ENCODE assay signal across 1 cellular context in the genomic region with DNA sequence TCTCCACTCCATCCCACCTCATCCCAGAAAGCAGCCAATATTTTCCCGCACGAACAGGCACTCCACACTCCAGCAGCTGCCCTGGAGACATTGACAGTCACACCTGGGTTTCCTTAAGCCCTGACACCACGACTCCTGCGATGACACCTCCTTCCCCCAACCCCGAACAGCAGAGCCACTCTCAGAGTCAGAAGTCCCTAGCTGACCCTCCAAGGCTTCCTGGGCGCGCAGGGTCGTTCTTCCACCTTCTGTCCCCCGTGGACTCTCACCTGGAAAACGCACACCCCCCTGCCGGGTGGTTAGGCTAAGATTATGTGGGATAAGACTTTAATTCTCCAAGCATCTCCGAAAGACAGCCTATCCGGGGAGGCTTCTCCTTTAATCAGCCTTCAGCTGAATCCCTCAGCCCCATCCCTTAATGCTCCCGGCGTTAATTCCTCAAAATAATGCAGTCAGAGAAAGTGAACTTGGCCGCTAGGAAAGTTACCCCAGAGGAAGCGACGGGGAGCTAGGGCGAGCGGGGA.
TF ChIP-seq lines count a peak whose summit lies in the region.

No MANE protein-coding gene starts in this region.

TF ChIP-seq in GM12878, 131 proteins besides CTCF, POLR2A, EP300 and RAD21:
- TF ChIP-seq, protein P1, sequence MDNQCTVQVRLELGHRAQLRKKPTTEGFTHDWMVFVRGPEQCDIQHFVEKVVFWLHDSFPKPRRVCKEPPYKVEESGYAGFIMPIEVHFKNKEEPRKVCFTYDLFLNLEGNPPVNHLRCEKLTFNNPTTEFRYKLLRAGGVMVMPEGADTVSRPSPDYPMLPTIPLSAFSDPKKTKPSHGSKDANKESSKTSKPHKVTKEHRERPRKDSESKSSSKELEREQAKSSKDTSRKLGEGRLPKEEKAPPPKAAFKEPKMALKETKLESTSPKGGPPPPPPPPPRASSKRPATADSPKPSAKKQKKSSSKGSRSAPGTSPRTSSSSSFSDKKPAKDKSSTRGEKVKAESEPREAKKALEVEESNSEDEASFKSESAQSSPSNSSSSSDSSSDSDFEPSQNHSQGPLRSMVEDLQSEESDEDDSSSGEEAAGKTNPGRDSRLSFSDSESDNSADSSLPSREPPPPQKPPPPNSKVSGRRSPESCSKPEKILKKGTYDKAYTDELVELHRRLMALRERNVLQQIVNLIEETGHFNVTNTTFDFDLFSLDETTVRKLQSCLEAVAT (IDR thresholded peaks at IDR 0.05): 0 out of 2 replicates have a peak, but pooled peaks have one; percentile 25
- TF ChIP-seq, protein P2, sequence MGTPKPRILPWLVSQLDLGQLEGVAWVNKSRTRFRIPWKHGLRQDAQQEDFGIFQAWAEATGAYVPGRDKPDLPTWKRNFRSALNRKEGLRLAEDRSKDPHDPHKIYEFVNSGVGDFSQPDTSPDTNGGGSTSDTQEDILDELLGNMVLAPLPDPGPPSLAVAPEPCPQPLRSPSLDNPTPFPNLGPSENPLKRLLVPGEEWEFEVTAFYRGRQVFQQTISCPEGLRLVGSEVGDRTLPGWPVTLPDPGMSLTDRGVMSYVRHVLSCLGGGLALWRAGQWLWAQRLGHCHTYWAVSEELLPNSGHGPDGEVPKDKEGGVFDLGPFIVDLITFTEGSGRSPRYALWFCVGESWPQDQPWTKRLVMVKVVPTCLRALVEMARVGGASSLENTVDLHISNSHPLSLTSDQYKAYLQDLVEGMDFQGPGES (IDR thresholded peaks at IDR 0.05): no peak
- TF ChIP-seq, protein P3, sequence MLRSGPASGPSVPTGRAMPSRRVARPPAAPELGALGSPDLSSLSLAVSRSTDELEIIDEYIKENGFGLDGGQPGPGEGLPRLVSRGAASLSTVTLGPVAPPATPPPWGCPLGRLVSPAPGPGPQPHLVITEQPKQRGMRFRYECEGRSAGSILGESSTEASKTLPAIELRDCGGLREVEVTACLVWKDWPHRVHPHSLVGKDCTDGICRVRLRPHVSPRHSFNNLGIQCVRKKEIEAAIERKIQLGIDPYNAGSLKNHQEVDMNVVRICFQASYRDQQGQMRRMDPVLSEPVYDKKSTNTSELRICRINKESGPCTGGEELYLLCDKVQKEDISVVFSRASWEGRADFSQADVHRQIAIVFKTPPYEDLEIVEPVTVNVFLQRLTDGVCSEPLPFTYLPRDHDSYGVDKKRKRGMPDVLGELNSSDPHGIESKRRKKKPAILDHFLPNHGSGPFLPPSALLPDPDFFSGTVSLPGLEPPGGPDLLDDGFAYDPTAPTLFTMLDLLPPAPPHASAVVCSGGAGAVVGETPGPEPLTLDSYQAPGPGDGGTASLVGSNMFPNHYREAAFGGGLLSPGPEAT (IDR thresholded peaks at IDR 0.05; ENCODE audit: low read depth): peak; percentile 52; the same call in 1 of the 2 replicates
